ENCODE assay signal across 8 cellular contexts in the genomic region with DNA sequence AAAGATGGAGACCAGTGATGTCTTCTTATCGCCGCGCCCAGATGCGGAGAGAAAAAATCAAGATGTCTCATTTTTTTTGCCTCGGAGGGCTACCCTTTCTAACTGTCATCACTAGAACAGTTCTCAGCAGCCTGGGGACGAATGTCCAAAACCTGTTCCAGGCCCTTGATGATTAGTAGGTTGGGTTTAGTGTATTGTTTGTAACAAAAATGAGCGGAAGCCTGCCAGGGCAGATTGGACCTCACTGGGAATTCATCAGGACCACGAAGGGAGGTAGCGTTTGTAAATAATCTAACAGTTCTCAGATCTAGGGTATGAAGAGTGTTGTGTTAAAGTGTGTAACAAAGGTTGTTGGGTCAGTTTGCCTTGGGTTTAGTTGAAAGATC. TPM values are rescaled to one million over a fixed set of nuclear protein-coding genes. Genes with fewer than 3 reads are reported as not detected.
A peak's percentile ranks its signal among the peaks of the same experiment; 100 is the strongest.
DNase-seq lines count a peak whose midpoint lies in the region; ATAC-seq lines count a peak whose summit lies in the region.

No MANE protein-coding gene starts in this region.

- H3K79me2 ChIP-seq in Karpas-422 (ENCODE audit: low read length): peaks cover 68% of the 10 kb centered on the region

- peaks cover 64% of the 10 kb centered on the region for H3K4me1 ChIP-seq in Karpas-422 (ENCODE audit: low read length)
- peaks cover 12 to 35% of the 10 kb centered on the region in 2 donors for H3K4me1 ChIP-seq in muscle layer of duodenum (ENCODE audit: control insufficient read depth in 1 of 2, insufficient read depth in 2 of 2, low read length in 2 of 2)

- H3K4me2 ChIP-seq in Karpas-422 (ENCODE audit: low read depth, low read length, poor library complexity, severe bottlenecking): peak overlapping the region; percentile 85

- DNase-seq in AG08396 (ENCODE audit: low spot score) (peak; percentile 17), Karpas-422 (peak; percentile 82), NCI-H524 (lab: John Stamatoyannopoulos, UW) (no peak), NCI-H510A (lab: John Stamatoyannopoulos, UW) (no peak)
- peak; percentile 19 for DNase-seq in central memory CD4-positive, alpha-beta T cell
- no peak for DNase-seq in stimulated activated CD4-positive, alpha-beta T cell treated with anti-CD3 and anti-CD28 coated beads, Interleukin-12 subunit alpha, Interleukin-12 subunit beta, amount 100 ng/mL, for 4 hours

- no peaks in the 10 kb centered on the region for H4K20me1 ChIP-seq in Karpas-422 (ENCODE audit: insufficient read depth, low read depth, low read length)

- peak overlapping the region; percentile 86 for H3K9ac ChIP-seq in Karpas-422 (ENCODE audit: low read length)

- H3K4me3 ChIP-seq in Karpas-422 (ENCODE audit: low read length): peak overlapping the region; percentile 87
- H3K4me3 ChIP-seq in muscle layer of duodenum (ENCODE audit: low read depth in 1 of 2, low read length in 2 of 2): peak overlapping the region; percentile 87 to 92

- peaks cover 2% of the 10 kb centered on the region; the same call in 1 of the 2 replicates for H3K36me3 ChIP-seq in Karpas-422 (ENCODE audit: insufficient read depth, low read length)
- H3K36me3 ChIP-seq in muscle layer of duodenum (ENCODE audit: control insufficient read depth in 1 of 2, insufficient read depth in 2 of 2, low read length in 2 of 2): no peaks in the 10 kb centered on the region

- H3K9me2 ChIP-seq in Karpas-422 (replicated peaks; ENCODE audit: insufficient read depth, low read length): no peaks in the 10 kb centered on the region

- no peak for ATAC-seq in GM21576 (IDR thresholded peaks at IDR 0.05; ENCODE audit: unreplicated experiment)

- H3K27ac ChIP-seq in Karpas-422 (ENCODE audit: low read length) (peak overlapping the region; percentile 76), muscle layer of duodenum (ENCODE audit: low read length) (peak overlapping the region; percentile 70)

- H3K9me3 ChIP-seq in Karpas-422 (ENCODE audit: low read length): no peaks in the 10 kb centered on the region
- no peaks in the 10 kb centered on the region for H3K9me3 ChIP-seq in muscle layer of duodenum (ENCODE audit: control insufficient read depth in 1 of 2, low read length in 2 of 2)

- H3K27me3 ChIP-seq in Karpas-422 (ENCODE audit: low read length): no peaks in the 10 kb centered on the region
- H3K27me3 ChIP-seq in muscle layer of duodenum (ENCODE audit: low read depth, low read length): no peaks in the 10 kb centered on the region

- peak overlapping the region; percentile 32; the same call in 1 of the 2 replicates for H2AFZ ChIP-seq in Karpas-422 (ENCODE audit: low read length)

RNA-seq across cellular contexts. Expression of gene CEP68, which starts 0.8 kb away (rescaled TPM):
- total RNA-seq in Karpas-422 (2014; rRNA removed; shearing (Covaris generic); ENCODE audit: low replicate concordance): 23.4 and 25.8 TPM in 2 replicates

Comparison
In these comparisons a context has a peak if more than half of its experiments do, and no peak if none do; other contexts are left out.
1. DNase-seq: peak in AG08396 (single experiment), Karpas-422 (single experiment) and central memory CD4-positive, alpha-beta T cell (single experiment); none in stimulated activated CD4-positive, alpha-beta T cell treated with anti-CD3 and anti-CD28 coated beads, Interleukin-12 subunit alpha, Interleukin-12 subunit beta, amount 100 ng/mL, for 4 hours (single experiment), NCI-H524 (0 of 2) and NCI-H510A (single experiment).